Comparison of ENCODE assay signal across 9 cellular contexts in genomic region chr21:33540711-33541104, GRCh38. TPM values are rescaled to one million over a fixed set of nuclear protein-coding genes. Genes with fewer than 3 reads are reported as not detected.
DNase-seq lines count a peak whose midpoint lies in the region; ATAC-seq and TF ChIP-seq lines count a peak whose summit lies in the region.
"Had no signal": no experiment of that assay in that cellular context is flagged by ENCODE, and none has a peak within 500 bp of the region (broad histone marks: within the 10 kb centered on the region; RNA-seq: fewer than 3 reads in every experiment).

No MANE protein-coding gene starts in this region.

- H3K36me3 ChIP-seq in CD8-positive, alpha-beta memory T cell (ENCODE audit: insufficient read depth, low read length): peaks cover 22% of the 10 kb centered on the region
- H3K36me3 ChIP-seq in MM.1S (replicated peaks; ENCODE audit: insufficient read depth, low read length): peaks cover 28% of the 10 kb centered on the region

- no peaks in the 10 kb centered on the region for H3K9me3 ChIP-seq in CD8-positive, alpha-beta memory T cell (ENCODE audit: low read length)
- H3K9me3 ChIP-seq in MM.1S (replicated peaks; ENCODE audit: insufficient read depth, low read length): no peaks in the 10 kb centered on the region

- no peak overlapping the region for H3K27ac ChIP-seq in CD8-positive, alpha-beta memory T cell (ENCODE audit: low read depth, low read length)
- H3K27ac ChIP-seq in MM.1S (ENCODE audit: low read length): peak overlapping the region; percentile 96; the same call in 1 of the 2 replicates

- H3K9me2 ChIP-seq in MM.1S (replicated peaks; ENCODE audit: insufficient read depth, low read length): no peaks in the 10 kb centered on the region

- DNase-seq in CD8-positive, alpha-beta memory T cell: no peak
- DNase-seq in MM.1S: peak; percentile 26
- no peak for DNase-seq in central memory CD8-positive, alpha-beta T cell (ENCODE audit: low spot score in 2 of 2)
- no peak for DNase-seq in nephron progenitor cell
- DNase-seq in GF-D8 (lab: John Stamatoyannopoulos, UW): no peak
- no peak for DNase-seq in central memory CD4-positive, alpha-beta T cell
- DNase-seq in activated CD4-positive, CD25-positive, alpha-beta regulatory T cell treated with anti-CD3 and anti-CD28 coated beads, Interleukin-2, amount 50 U/mL, for 72 hours: no peak
- DNase-seq: stimulated activated CD4-positive, alpha-beta T cell treated with anti-CD3 and anti-CD28 coated beads, Interleukin-2, amount 100 ng/mL, for 48 hours had no signal

- CTCF ChIA-PET in CD8-positive, alpha-beta memory T cell (lab: Charles Lee): no interaction called here

- peaks cover 30% of the 10 kb centered on the region for H3K4me1 ChIP-seq in CD8-positive, alpha-beta memory T cell (ENCODE audit: insufficient read depth, low read length)
- H3K4me1 ChIP-seq in MM.1S (ENCODE audit: low read length): peaks cover 19% of the 10 kb centered on the region

- H3K4me2 ChIP-seq in MM.1S (ENCODE audit: low read depth, low read length): peak overlapping the region; percentile 67

- H3K27ac Mint-ChIP-seq in CD8-positive, alpha-beta memory T cell: peak overlapping the region; percentile 35 to 99 (median 90)
- peak overlapping the region; percentile 99 for H3K27ac Mint-ChIP-seq in central memory CD8-positive, alpha-beta T cell (ENCODE audit: low read depth)
- H3K27ac Mint-ChIP-seq in nephron progenitor cell: no peak overlapping the region

- no peak overlapping the region for H2AFZ ChIP-seq in MM.1S (ENCODE audit: low read length)

- no peak overlapping the region; the same call in 1 of the 2 replicates for H3K9ac ChIP-seq in MM.1S (ENCODE audit: low read length)

- peaks cover 0 to 2% of the 10 kb centered on the region in 2 donors for H3K27me3 Mint-ChIP-seq in CD8-positive, alpha-beta memory T cell
- no peaks in the 10 kb centered on the region for H3K27me3 Mint-ChIP-seq in central memory CD8-positive, alpha-beta T cell
- H3K27me3 Mint-ChIP-seq in nephron progenitor cell (ENCODE audit: low read depth, poor library complexity): no peaks in the 10 kb centered on the region

- no peak for TF ChIP-seq CTCF in MM.1S (IDR thresholded peaks at IDR 0.05; ENCODE audit: low read length)
- TF ChIP-seq CTCF in nephron progenitor cell (IDR thresholded peaks at IDR 0.05): no peak

- H3K79me2 ChIP-seq in MM.1S (ENCODE audit: low read length): peaks cover 86% of the 10 kb centered on the region

- H3K27me3 ChIP-seq in CD8-positive, alpha-beta memory T cell (ENCODE audit: insufficient read depth, low read length, poor library complexity, severe bottlenecking): no peaks in the 10 kb centered on the region
- H3K27me3 ChIP-seq in MM.1S (replicated peaks; ENCODE audit: insufficient read depth, low read length): no peaks in the 10 kb centered on the region

- peaks cover 29% of the 10 kb centered on the region for H3F3A ChIP-seq in MM.1S (ENCODE audit: insufficient read depth, low read length)

- H3K4me3 ChIP-seq in CD8-positive, alpha-beta memory T cell (ENCODE audit: low read length): no peak overlapping the region
- peak overlapping the region; percentile 83 for H3K4me3 ChIP-seq in MM.1S (ENCODE audit: low read length)

- peaks cover 42 to 53% (median 53%) of the 10 kb centered on the region in 3 donors for H3K4me1 Mint-ChIP-seq in CD8-positive, alpha-beta memory T cell
- peaks cover 46% of the 10 kb centered on the region for H3K4me1 Mint-ChIP-seq in central memory CD8-positive, alpha-beta T cell
- peaks cover 39% of the 10 kb centered on the region for H3K4me1 Mint-ChIP-seq in nephron progenitor cell

- peak overlapping the region in 6 of 7 donors; percentile 70 to 99 (median 96) for H3K4me3 Mint-ChIP-seq in CD8-positive, alpha-beta memory T cell
- peak overlapping the region; percentile 95 for H3K4me3 Mint-ChIP-seq in central memory CD8-positive, alpha-beta T cell
- peak overlapping the region; percentile 97 for H3K4me3 Mint-ChIP-seq in nephron progenitor cell

- no peaks in the 10 kb centered on the region for H3K9me3 Mint-ChIP-seq in CD8-positive, alpha-beta memory T cell
- no peaks in the 10 kb centered on the region for H3K9me3 Mint-ChIP-seq in central memory CD8-positive, alpha-beta T cell
- H3K9me3 Mint-ChIP-seq in nephron progenitor cell: peaks cover 2% of the 10 kb centered on the region

- ATAC-seq in central memory CD8-positive, alpha-beta T cell (replicated peaks; ENCODE audit: extremely low read depth, poor library complexity, severe bottlenecking): no peak
- ATAC-seq in HG03439 (IDR thresholded peaks at IDR 0.05; ENCODE audit: unreplicated experiment): no peak

- peaks cover 11 to 55% (median 12%) of the 10 kb centered on the region in 3 donors for H3K36me3 Mint-ChIP-seq in CD8-positive, alpha-beta memory T cell
- peaks cover 46% of the 10 kb centered on the region for H3K36me3 Mint-ChIP-seq in central memory CD8-positive, alpha-beta T cell (ENCODE audit: insufficient read depth)
- peaks cover 42% of the 10 kb centered on the region for H3K36me3 Mint-ChIP-seq in nephron progenitor cell (ENCODE audit: low read depth)

- POLR2A ChIA-PET in CD8-positive, alpha-beta memory T cell (lab: Charles Lee): interaction anchor here (0.7 to 5.3 kb wide), 3 partner anchors 48 to 658 kb away, joined by 4 to 56 read pairs (median 10); partner anchors contain the start of genes DONSON and TMEM50B

- H4K20me1 ChIP-seq in MM.1S (ENCODE audit: insufficient read depth, low read length): peaks cover 24% of the 10 kb centered on the region

RNA-seq across cellular contexts. Expression of gene GART, which starts 1.2 kb away (rescaled TPM):
- 100 to 1,000 TPM; 194 to 196 TPM for total RNA-seq in CD8-positive, alpha-beta memory T cell
- 50.9 TPM for polyA plus RNA-seq in CD8-positive, alpha-beta memory T cell

RNA-seq across cellular contexts. Expression of gene SON, which starts 2.1 kb away (rescaled TPM):
- total RNA-seq in CD8-positive, alpha-beta memory T cell: 100 to 1,000 TPM; 316 to 339 TPM
- 715 TPM for polyA plus RNA-seq in CD8-positive, alpha-beta memory T cell

RNA-seq across cellular contexts. Expression of gene DONSON, which starts 47.8 kb away (rescaled TPM):
- 10 to 100 TPM; 38.0 to 41.0 TPM for total RNA-seq in CD8-positive, alpha-beta memory T cell
- 3.3 TPM for polyA plus RNA-seq in CD8-positive, alpha-beta memory T cell

RNA-seq across cellular contexts. Expression of gene DNAJC28, which starts 49.2 kb away (rescaled TPM):
- total RNA-seq in CD8-positive, alpha-beta memory T cell: under 1 TPM; 0.60 to 0.63 TPM
- 1.7 TPM for polyA plus RNA-seq in CD8-positive, alpha-beta memory T cell
